In the genomic region with DNA sequence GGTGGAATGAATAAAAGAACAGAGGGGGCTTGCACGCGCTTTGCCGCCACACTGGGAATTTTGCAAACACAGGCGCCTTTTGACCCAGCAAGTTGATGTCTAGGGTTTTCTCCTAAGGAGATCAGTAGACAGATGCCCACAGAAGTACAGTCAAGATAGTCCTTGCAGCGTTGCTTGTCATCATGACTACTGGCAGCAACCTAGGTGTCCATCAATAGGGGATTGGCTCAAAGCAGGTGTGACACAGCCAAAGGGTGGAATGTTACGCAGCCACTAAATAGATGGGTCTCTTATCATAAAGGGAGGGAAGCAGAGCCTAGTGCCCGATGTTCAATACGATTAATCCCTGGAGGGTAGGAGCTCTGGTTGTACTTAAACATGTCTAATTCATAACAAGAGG, we compare ENCODE assay signal across 26 cellular contexts.
"Had no signal": no experiment of that assay in that cellular context is flagged by ENCODE, and none has a peak within 500 bp of the region (broad histone marks: within the 10 kb centered on the region; RNA-seq: fewer than 3 reads in every experiment).

No MANE protein-coding gene starts in this region.

- H3K36me3 Mint-ChIP-seq: naive thymus-derived CD4-positive, alpha-beta T cell; natural killer cell; stimulated activated effector memory CD8-positive, alpha-beta T cell treated with anti-CD3 and anti-CD28 coated beads, Interleukin-12 subunit alpha, Interleukin-12 subunit beta, amount 100 ng/mL, for 72 hours; stimulated activated naive B cell treated with anti-CD40 and anti-IgM and Interleukin-4, amounts not matched to agents 10 μg/mL and 1 μg/mL and 100 μg/mL, for 72 hours had no signal

- H3K27ac Mint-ChIP-seq: stimulated activated effector memory CD8-positive, alpha-beta T cell treated with anti-CD3 and anti-CD28 coated beads, Interleukin-12 subunit alpha, Interleukin-12 subunit beta, amount 100 ng/mL, for 72 hours; stimulated activated naive B cell treated with anti-CD40 and anti-IgM and Interleukin-4, amounts not matched to agents 10 μg/mL and 1 μg/mL and 100 μg/mL, for 72 hours; stimulated activated naive CD8-positive, alpha-beta T cell treated with anti-CD3 and anti-CD28 coated beads, Interleukin-15, Interleukin-2, amounts not matched to agents 100 ng/mL and 50 ng/mL, for 24 hours had no signal

- H3K27ac ChIP-seq: ovary, prostate gland, right lobe of liver, sigmoid colon, stomach, thoracic aorta, thyroid gland, tibial nerve, upper lobe of right lung, uterus had no signal

- H3K9me3 Mint-ChIP-seq: natural killer cell; nephron progenitor cell; neural crest cell; stimulated activated effector memory CD8-positive, alpha-beta T cell treated with anti-CD3 and anti-CD28 coated beads, Interleukin-12 subunit alpha, Interleukin-12 subunit beta, amount 100 ng/mL, for 72 hours; stimulated activated naive B cell treated with anti-CD40 and anti-IgM and Interleukin-4, amounts not matched to agents 10 μg/mL and 1 μg/mL and 100 μg/mL, for 72 hours; stimulated activated naive CD8-positive, alpha-beta T cell treated with anti-CD3 and anti-CD28 coated beads, Interleukin-15, Interleukin-2, amounts not matched to agents 100 ng/mL and 50 ng/mL, for 24 hours had no signal

- ATAC-seq: naive thymus-derived CD4-positive, alpha-beta T cell; natural killer cell; right cardiac atrium; right lobe of liver; stimulated activated effector memory CD8-positive, alpha-beta T cell treated with anti-CD3 and anti-CD28 coated beads, Interleukin-12 subunit alpha, Interleukin-12 subunit beta, amount 100 ng/mL, for 72 hours; stimulated activated naive B cell treated with anti-CD40 and anti-IgM and Interleukin-4, amounts not matched to agents 10 μg/mL and 1 μg/mL and 100 μg/mL, for 72 hours; upper lobe of right lung had no signal

- H3K4me3 Mint-ChIP-seq: naive thymus-derived CD4-positive, alpha-beta T cell; natural killer cell; nephron progenitor cell; neural crest cell; stimulated activated effector memory CD8-positive, alpha-beta T cell treated with anti-CD3 and anti-CD28 coated beads, Interleukin-12 subunit alpha, Interleukin-12 subunit beta, amount 100 ng/mL, for 72 hours; stimulated activated naive B cell treated with anti-CD40 and anti-IgM and Interleukin-4, amounts not matched to agents 10 μg/mL and 1 μg/mL and 100 μg/mL, for 72 hours; stimulated activated naive CD8-positive, alpha-beta T cell treated with anti-CD3 and anti-CD28 coated beads, Interleukin-15, Interleukin-2, amounts not matched to agents 100 ng/mL and 50 ng/mL, for 24 hours had no signal

- DNase-seq: naive thymus-derived CD4-positive, alpha-beta T cell; natural killer cell; nephron progenitor cell; occipital lobe; ovary; right lobe of liver; sigmoid colon; small intestine; stimulated activated CD4-positive, alpha-beta T cell treated with anti-CD3 and anti-CD28 coated beads, Interleukin-15, amount 100 ng/mL, for 24 hours; stimulated activated CD4-positive, alpha-beta T cell treated with anti-CD3 and anti-CD28 coated beads, Interleukin-2, amount 100 ng/mL, for 24 hours; stimulated activated CD4-positive, alpha-beta T cell treated with anti-CD3 and anti-CD28 coated beads, Interleukin-2, amount 100 ng/mL, for 48 hours; stimulated activated CD4-positive, alpha-beta T cell treated with anti-CD3 and anti-CD28 coated beads, Interleukin-4, amount 100 ng/mL, for 24 hours; stimulated activated naive B cell treated with anti-CD40 and anti-IgM and Interleukin-4, amounts not matched to agents 10 μg/mL and 1 μg/mL and 100 μg/mL, for 72 hours; stimulated activated naive CD4-positive, alpha-beta T cell treated with Interleukin-2 at 50 U/mL for 16 hours; stomach; thyroid gland; trophoblast cell; upper lobe of right lung; uterus had no signal
